18 cellular contexts compared by ENCODE assay signal in the genomic region with DNA sequence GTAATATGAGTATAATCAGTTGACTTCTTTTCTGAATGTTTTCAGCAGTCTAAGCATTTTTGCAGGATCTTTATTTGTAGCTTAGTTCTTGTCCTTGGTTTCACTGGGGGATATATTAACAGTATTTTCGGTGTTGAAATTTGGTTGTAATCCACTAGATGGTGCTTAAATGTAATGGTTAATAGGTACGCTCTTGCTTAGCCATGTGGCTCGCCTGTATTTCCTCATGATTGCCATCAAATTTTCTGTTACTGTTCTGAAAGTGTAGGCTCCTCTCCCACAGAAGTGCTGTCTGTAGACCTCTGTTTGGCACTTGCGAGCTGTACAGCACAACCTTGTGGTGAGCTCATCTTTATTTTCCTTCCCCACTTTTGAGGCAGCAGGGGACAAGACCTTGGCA. TPM values are rescaled to one million over a fixed set of nuclear protein-coding genes. Genes with fewer than 3 reads are reported as not detected.
DNase-seq lines count a peak whose midpoint lies in the region; ATAC-seq, FAIRE-seq and TF ChIP-seq lines count a peak whose summit lies in the region.
"Had no signal": no experiment of that assay in that cellular context is flagged by ENCODE, and none has a peak within 500 bp of the region (broad histone marks: within the 10 kb centered on the region; RNA-seq: fewer than 3 reads in every experiment).

No MANE protein-coding gene starts in this region.

- no peaks in the 10 kb centered on the region for H3K79me2 ChIP-seq in H9 (ENCODE audit: insufficient read depth, low read length)
- no peaks in the 10 kb centered on the region for H3K79me2 ChIP-seq in OCI-LY3 (ENCODE audit: low read length)
- no peaks in the 10 kb centered on the region for H3K79me2 ChIP-seq in neural progenitor cell (ENCODE audit: low read depth)

- H3F3A ChIP-seq in neural progenitor cell (ENCODE audit: low read depth): no peaks in the 10 kb centered on the region

- H2BK15ac ChIP-seq in H9 (ENCODE audit: low read depth, low read length): no peak overlapping the region

- peaks cover 0 to 8% of the 10 kb centered on the region in 2 donors for H3K36me3 Mint-ChIP-seq in CD4-positive, alpha-beta memory T cell
- peaks cover 0 to 5% (median 0%) of the 10 kb centered on the region in 3 experiments; a peak in 2 of 7 replicates for H3K36me3 Mint-ChIP-seq in H9 (ENCODE audit: insufficient read depth in 1 of 3, low read depth in 3 of 3)
- no peaks in the 10 kb centered on the region for H3K36me3 Mint-ChIP-seq in neural progenitor cell

- H3K56ac ChIP-seq in H9 (ENCODE audit: insufficient read length, low read depth, low read length): no peak overlapping the region

- H2AFZ ChIP-seq in H9 (ENCODE audit: low read length): no peak overlapping the region
- no peak overlapping the region for H2AFZ ChIP-seq in OCI-LY3 (ENCODE audit: low read depth, low read length)
- H2AFZ ChIP-seq in neural progenitor cell (replicated peaks): no peak overlapping the region

- H2BK120ac ChIP-seq in H9 (ENCODE audit: low read depth, low read length, poor library complexity, severe bottlenecking): no peak overlapping the region

- no CpG with 5 or more reads among the region's 4 CpGs for WGBS in H9 (ENCODE audit: extremely low coverage, insufficient read length, low lambda C conversion rate)

- H3K9me3 ChIP-seq in CD4-positive, alpha-beta memory T cell (ENCODE audit: control insufficient read depth in 1 of 2, low read length in 2 of 2): no peaks in the 10 kb centered on the region
- H3K9me3 ChIP-seq in H9 (ENCODE audit: control insufficient read depth, low read depth, low read length) (peaks cover 19% of the 10 kb centered on the region), OCI-LY3 (ENCODE audit: insufficient read depth, low read length) (no peaks in the 10 kb centered on the region), neural progenitor cell (ENCODE audit: low read depth) (peaks cover 9% of the 10 kb centered on the region)
- H3K9me3 ChIP-seq: lower lobe of right lung, thyroid gland had no signal

- no peak overlapping the region for H3K4ac ChIP-seq in H9 (ENCODE audit: low read depth, low read length)

- ATAC-seq in HG03520 (IDR thresholded peaks at IDR 0.05; ENCODE audit: unreplicated experiment): no peak
- ATAC-seq: lower lobe of right lung, Right ventricle myocardium inferior had no signal

- peak; percentile 6; the same call in 1 of the 3 replicates for TF ChIP-seq CTCF in H9 (conservative IDR thresholded peaks at IDR 0.05)
- peak; percentile 8; the same call in 1 of the 2 replicates for TF ChIP-seq CTCF in OCI-LY3 (IDR thresholded peaks at IDR 0.05; ENCODE audit: low read depth, low read length)
- TF ChIP-seq CTCF in bronchial epithelial cell (IDR thresholded peaks at IDR 0.05; ENCODE audit: insufficient read depth, low read length, severe bottlenecking): peak; percentile 20
- TF ChIP-seq CTCF in neural progenitor cell (IDR thresholded peaks at IDR 0.05): no peak

- no peak overlapping the region for H3K4me3 ChIP-seq in CD4-positive, alpha-beta memory T cell (ENCODE audit: low read length in 2 of 2)
- H3K4me3 ChIP-seq in OCI-LY3 (ENCODE audit: low read length) (no peak overlapping the region), bronchial epithelial cell (ENCODE audit: low read depth, low read length) (no peak overlapping the region), neural progenitor cell (no peak overlapping the region)
- H3K4me3 ChIP-seq: cardiac muscle cell, lower lobe of right lung, smooth muscle cell, thyroid gland had no signal

- H3K27me3 ChIP-seq in CD4-positive, alpha-beta memory T cell (ENCODE audit: insufficient read depth, low read length): no peaks in the 10 kb centered on the region
- H3K27me3 ChIP-seq in H9 (ENCODE audit: insufficient read depth, low read length) (no peaks in the 10 kb centered on the region), OCI-LY3 (ENCODE audit: low read depth, low read length) (no peaks in the 10 kb centered on the region), bronchial epithelial cell (ENCODE audit: control insufficient read depth, insufficient read depth, low read length) (no peaks in the 10 kb centered on the region), neural progenitor cell (no peaks in the 10 kb centered on the region)
- H3K27me3 ChIP-seq: cardiac muscle cell, thyroid gland had no signal

- H3K23ac ChIP-seq in H9 (ENCODE audit: insufficient read length, low read depth, low read length): no peak overlapping the region

- H3K14ac ChIP-seq in H9 (ENCODE audit: insufficient read depth, low read length): no peak overlapping the region

- H3K9ac ChIP-seq in H9 (ENCODE audit: extremely low read depth, insufficient read length, low read length): no peak overlapping the region
- H3K9ac ChIP-seq in OCI-LY3 (ENCODE audit: low read length): no peak overlapping the region
- no peak overlapping the region for H3K9ac ChIP-seq in neural progenitor cell

- no peak overlapping the region for H3T11ph ChIP-seq in H9 (ENCODE audit: low read length)

- peak overlapping the region; percentile 43 to 91 (median 76) for H3K27ac Mint-ChIP-seq in CD4-positive, alpha-beta memory T cell
- no peak overlapping the region for H3K27ac Mint-ChIP-seq in H9
- no peak overlapping the region for H3K27ac Mint-ChIP-seq in neural progenitor cell

- CTCF ChIA-PET in CD4-positive, alpha-beta memory T cell (lab: Charles Lee; ENCODE audit: partially characterized antibody): interaction anchor here (0.7 to 9.2 kb wide), 8 partner anchors 13 to 629 kb away, joined by 3 to 59 read pairs (median 3); no protein-coding TSS in a partner anchor

- H4K91ac ChIP-seq in H9 (ENCODE audit: insufficient read length, low read depth, low read length): no peak overlapping the region

- H3K4me3 Mint-ChIP-seq in CD4-positive, alpha-beta memory T cell: peak overlapping the region in 4 of 8 donors; percentile 22 to 58 (median 50)
- H3K4me3 Mint-ChIP-seq in H9 (no peak overlapping the region), neural progenitor cell (no peak overlapping the region)

- H2BK12ac ChIP-seq in H9 (ENCODE audit: insufficient read length, low read depth, low read length): no peak overlapping the region

- no peak overlapping the region for H2BK20ac ChIP-seq in H9 (ENCODE audit: low read depth, low read length, poor library complexity, severe bottlenecking)

- no peaks in the 10 kb centered on the region for H3K36me3 ChIP-seq in CD4-positive, alpha-beta memory T cell (ENCODE audit: insufficient read depth, low read length)
- H3K36me3 ChIP-seq in OCI-LY3 (replicated peaks; ENCODE audit: low read depth, low read length) (no peaks in the 10 kb centered on the region), bronchial epithelial cell (ENCODE audit: control insufficient read depth, insufficient read depth, low read length) (no peaks in the 10 kb centered on the region), neural progenitor cell (no peaks in the 10 kb centered on the region)
- H3K36me3 ChIP-seq: cardiac muscle cell, lower lobe of right lung, thyroid gland had no signal

- H3K18ac ChIP-seq in H9 (ENCODE audit: insufficient read length, low read depth, low read length): no peak overlapping the region

- no peaks in the 10 kb centered on the region for H3K79me1 ChIP-seq in H9 (ENCODE audit: insufficient read depth, low read depth, low read length, poor library complexity, severe bottlenecking)

- POLR2A ChIA-PET in CD4-positive, alpha-beta memory T cell (lab: Charles Lee; ENCODE audit: partially characterized antibody): no interaction called here

- no peak overlapping the region for H2BK5ac ChIP-seq in H9 (ENCODE audit: insufficient read length, low read length)

- no peak for FAIRE-seq in bronchial epithelial cell (lab: Jason Lieb, UNC)
- FAIRE-seq: endothelial cell of umbilical vein had no signal

- H2AK5ac ChIP-seq in H9 (ENCODE audit: insufficient read length, low read length): no peak overlapping the region

- H3K23me2 ChIP-seq in H9 (ENCODE audit: insufficient read length, low read depth, low read length, poor library complexity, severe bottlenecking): no peaks in the 10 kb centered on the region

- H4K20me1 ChIP-seq in H9 (ENCODE audit: control insufficient read depth, insufficient read depth, insufficient read length): no peaks in the 10 kb centered on the region
- no peaks in the 10 kb centered on the region for H4K20me1 ChIP-seq in OCI-LY3 (ENCODE audit: insufficient read depth, low read length)
- H4K20me1 ChIP-seq in neural progenitor cell (ENCODE audit: low read depth): no peaks in the 10 kb centered on the region

- no peak overlapping the region for H4K5ac ChIP-seq in H9 (ENCODE audit: insufficient read length, low read depth, low read length)

- intact Hi-C loops in CD4-positive, alpha-beta memory T cell (cut with micrococcal nuclease): loop anchor here (1.0 to 5.0 kb wide), 2 partner anchors 172 to 745 kb away; no protein-coding TSS in a partner anchor

- H3K4me1 ChIP-seq in CD4-positive, alpha-beta memory T cell (ENCODE audit: insufficient read depth, low read length): peaks cover 20% of the 10 kb centered on the region
- no peaks in the 10 kb centered on the region; the same call in 1 of the 2 replicates for H3K4me1 ChIP-seq in H9 (ENCODE audit: insufficient read depth, low read length)
- no peaks in the 10 kb centered on the region for H3K4me1 ChIP-seq in OCI-LY3 (ENCODE audit: low read length)
- peaks cover 5% of the 10 kb centered on the region for H3K4me1 ChIP-seq in neural progenitor cell
- H3K4me1 ChIP-seq: lower lobe of right lung, thyroid gland had no signal

- H3K4me1 Mint-ChIP-seq in CD4-positive, alpha-beta memory T cell: peaks cover 13 to 37% (median 22%) of the 10 kb centered on the region in 4 donors
- peaks cover 0 to 5% of the 10 kb centered on the region in 2 experiments; a peak in 1 of 4 replicates for H3K4me1 Mint-ChIP-seq in H9
- H3K4me1 Mint-ChIP-seq in neural progenitor cell: no peaks in the 10 kb centered on the region

- H3K4me2 ChIP-seq in H9 (ENCODE audit: insufficient read depth, insufficient read length, low read length) (no peak overlapping the region), OCI-LY3 (ENCODE audit: low read length) (no peak overlapping the region), neural progenitor cell (no peak overlapping the region)
- H3K4me2 ChIP-seq: smooth muscle cell had no signal

- DNase-seq in CD4-positive, alpha-beta memory T cell: peak; percentile 27 to 51 (median 38)
- DNase-seq in H9 (no peak), bronchial epithelial cell (ENCODE audit: low read depth) (peak; percentile 10), AML-193 (lab: John Stamatoyannopoulos, UW) (no peak), neural progenitor cell (ENCODE audit: low spot score) (no peak), NCI-H1105 (lab: John Stamatoyannopoulos, UW) (no peak)
- DNase-seq: activated T-cell treated with anti-CD3 and anti-CD28 coated beads, Interleukin-2, amount 50 U/mL, for 48 hours; COR-L47; lower lobe of right lung; NCI-H2029; nucleus accumbens; thyroid gland had no signal

- peaks cover 0 to 3% (median 0%) of the 10 kb centered on the region in 8 donors for H3K9me3 Mint-ChIP-seq in CD4-positive, alpha-beta memory T cell
- H3K9me3 Mint-ChIP-seq in H9: peaks cover 71 to 80% of the 10 kb centered on the region in 2 experiments
- H3K9me3 Mint-ChIP-seq in neural progenitor cell: peaks cover 5% of the 10 kb centered on the region

- H3K27ac ChIP-seq in CD4-positive, alpha-beta memory T cell (ENCODE audit: low read depth, low read length): no peak overlapping the region
- no peak overlapping the region for H3K27ac ChIP-seq in H9 (ENCODE audit: insufficient read length, low read depth, low read length)
- H3K27ac ChIP-seq in OCI-LY3 (ENCODE audit: low read length): no peak overlapping the region
- H3K27ac ChIP-seq in neural progenitor cell: no peak overlapping the region
- H3K27ac ChIP-seq: cardiac muscle cell, lower lobe of right lung, thyroid gland had no signal

- no peak overlapping the region for H4K8ac ChIP-seq in H9 (replicated peaks; ENCODE audit: insufficient read length, low read depth, low read length)

- peaks cover 0 to 1% of the 10 kb centered on the region in 2 donors for H3K27me3 Mint-ChIP-seq in CD4-positive, alpha-beta memory T cell
- H3K27me3 Mint-ChIP-seq in H9 (ENCODE audit: low read depth) (no peaks in the 10 kb centered on the region), neural progenitor cell (ENCODE audit: insufficient read depth, low read depth) (no peaks in the 10 kb centered on the region)

RNA-seq across cellular contexts. Expression of gene FAAH2, which starts 3.9 kb away (rescaled TPM):
- 10 to 100 TPM; 17.6 to 25.6 TPM for total RNA-seq in CD4-positive, alpha-beta memory T cell
- 10 to 100 TPM; 17.3 to 19.4 TPM for polyA plus RNA-seq in CD4-positive, alpha-beta memory T cell
- total RNA-seq in H9 (2021): 6.4 and 6.9 TPM in 2 replicates
- 4.7 and 6.3 TPM in 2 replicates for total RNA-seq in bronchial epithelial cell
- 8.5 and 24.6 TPM in 2 replicates for total RNA-seq in neural progenitor cell (ENCODE audit: low replicate concordance)

Comparison
In these comparisons a context has a peak if more than half of its experiments do, and no peak if none do; other contexts are left out.
1. DNase-seq: peak in CD4-positive, alpha-beta memory T cell (5 of 5) and bronchial epithelial cell (single experiment); none in H9 (single experiment), AML-193 (0 of 2), neural progenitor cell (single experiment) and NCI-H1105 (single experiment).
2. H3K27ac Mint-ChIP-seq: peak in CD4-positive, alpha-beta memory T cell (7 of 7); none in H9 (0 of 3) and neural progenitor cell (single experiment).